ENCODE assay signal across 1 cellular context in the genomic region with DNA sequence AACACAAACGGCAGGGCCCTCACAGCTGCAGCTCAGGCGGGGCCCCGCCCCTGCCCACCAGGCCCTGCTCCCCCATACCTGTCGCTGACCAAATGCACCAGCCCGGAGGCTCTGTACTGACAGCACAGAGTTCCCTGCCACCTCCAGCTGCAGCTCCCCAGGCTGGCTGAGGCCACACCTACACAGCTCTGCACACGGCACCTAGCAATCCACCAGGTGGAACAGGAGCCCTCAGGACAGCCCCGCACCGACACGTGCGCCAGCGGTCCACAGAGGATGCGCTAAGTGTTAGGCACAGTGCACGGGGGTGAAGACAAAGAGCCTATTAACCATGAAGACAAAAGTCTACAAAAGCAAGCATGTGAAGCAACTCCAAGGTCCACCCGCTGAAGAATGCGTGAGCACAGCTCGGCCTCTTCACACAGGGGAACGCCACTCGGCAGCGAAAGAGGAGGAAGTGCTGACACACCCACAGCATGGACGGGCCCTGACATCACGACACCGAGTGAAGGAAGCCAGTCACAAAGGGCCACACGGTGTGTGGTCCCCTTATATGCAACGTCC.
TF ChIP-seq lines count a peak whose summit lies in the region.

No MANE protein-coding gene starts in this region.

TF ChIP-seq in HepG2, 621 proteins besides CTCF, POLR2A, EP300 and RAD21 (continued from another document and continues in another):
- TF ChIP-seq REXO4 (CRISPR knock-in tag; IDR thresholded peaks at IDR 0.05; ENCODE audit: borderline replicate concordance), result no peak
- TF ChIP-seq, protein P1, sequence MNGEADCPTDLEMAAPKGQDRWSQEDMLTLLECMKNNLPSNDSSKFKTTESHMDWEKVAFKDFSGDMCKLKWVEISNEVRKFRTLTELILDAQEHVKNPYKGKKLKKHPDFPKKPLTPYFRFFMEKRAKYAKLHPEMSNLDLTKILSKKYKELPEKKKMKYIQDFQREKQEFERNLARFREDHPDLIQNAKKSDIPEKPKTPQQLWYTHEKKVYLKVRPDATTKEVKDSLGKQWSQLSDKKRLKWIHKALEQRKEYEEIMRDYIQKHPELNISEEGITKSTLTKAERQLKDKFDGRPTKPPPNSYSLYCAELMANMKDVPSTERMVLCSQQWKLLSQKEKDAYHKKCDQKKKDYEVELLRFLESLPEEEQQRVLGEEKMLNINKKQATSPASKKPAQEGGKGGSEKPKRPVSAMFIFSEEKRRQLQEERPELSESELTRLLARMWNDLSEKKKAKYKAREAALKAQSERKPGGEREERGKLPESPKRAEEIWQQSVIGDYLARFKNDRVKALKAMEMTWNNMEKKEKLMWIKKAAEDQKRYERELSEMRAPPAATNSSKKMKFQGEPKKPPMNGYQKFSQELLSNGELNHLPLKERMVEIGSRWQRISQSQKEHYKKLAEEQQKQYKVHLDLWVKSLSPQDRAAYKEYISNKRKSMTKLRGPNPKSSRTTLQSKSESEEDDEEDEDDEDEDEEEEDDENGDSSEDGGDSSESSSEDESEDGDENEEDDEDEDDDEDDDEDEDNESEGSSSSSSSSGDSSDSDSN (CRISPR knock-in tag; IDR thresholded peaks at IDR 0.05), result peak; percentile 69
- no peak for TF ChIP-seq ZNF607 (CRISPR knock-in tag; IDR thresholded peaks at IDR 0.05; ENCODE audit: borderline replicate concordance)
- no peak for TF ChIP-seq NR3C1 (CRISPR knock-in tag; IDR thresholded peaks at IDR 0.05)
- no peak for TF ChIP-seq ZNF773 (CRISPR knock-in tag; IDR thresholded peaks at IDR 0.05; ENCODE audit: borderline replicate concordance)
- TF ChIP-seq ZNF282 (IDR thresholded peaks at IDR 0.05; ENCODE audit: partially characterized antibody), result no peak
- TF ChIP-seq RFX1 (IDR thresholded peaks at IDR 0.05), result no peak
- TF ChIP-seq, protein P2, sequence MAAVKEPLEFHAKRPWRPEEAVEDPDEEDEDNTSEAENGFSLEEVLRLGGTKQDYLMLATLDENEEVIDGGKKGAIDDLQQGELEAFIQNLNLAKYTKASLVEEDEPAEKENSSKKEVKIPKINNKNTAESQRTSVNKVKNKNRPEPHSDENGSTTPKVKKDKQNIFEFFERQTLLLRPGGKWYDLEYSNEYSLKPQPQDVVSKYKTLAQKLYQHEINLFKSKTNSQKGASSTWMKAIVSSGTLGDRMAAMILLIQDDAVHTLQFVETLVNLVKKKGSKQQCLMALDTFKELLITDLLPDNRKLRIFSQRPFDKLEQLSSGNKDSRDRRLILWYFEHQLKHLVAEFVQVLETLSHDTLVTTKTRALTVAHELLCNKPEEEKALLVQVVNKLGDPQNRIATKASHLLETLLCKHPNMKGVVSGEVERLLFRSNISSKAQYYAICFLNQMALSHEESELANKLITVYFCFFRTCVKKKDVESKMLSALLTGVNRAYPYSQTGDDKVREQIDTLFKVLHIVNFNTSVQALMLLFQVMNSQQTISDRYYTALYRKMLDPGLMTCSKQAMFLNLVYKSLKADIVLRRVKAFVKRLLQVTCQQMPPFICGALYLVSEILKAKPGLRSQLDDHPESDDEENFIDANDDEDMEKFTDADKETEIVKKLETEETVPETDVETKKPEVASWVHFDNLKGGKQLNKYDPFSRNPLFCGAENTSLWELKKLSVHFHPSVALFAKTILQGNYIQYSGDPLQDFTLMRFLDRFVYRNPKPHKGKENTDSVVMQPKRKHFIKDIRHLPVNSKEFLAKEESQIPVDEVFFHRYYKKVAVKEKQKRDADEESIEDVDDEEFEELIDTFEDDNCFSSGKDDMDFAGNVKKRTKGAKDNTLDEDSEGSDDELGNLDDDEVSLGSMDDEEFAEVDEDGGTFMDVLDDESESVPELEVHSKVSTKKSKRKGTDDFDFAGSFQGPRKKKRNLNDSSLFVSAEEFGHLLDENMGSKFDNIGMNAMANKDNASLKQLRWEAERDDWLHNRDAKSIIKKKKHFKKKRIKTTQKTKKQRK (IDR thresholded peaks at IDR 0.05; ENCODE audit: low read length), result no peak
- TF ChIP-seq ZNF782 (CRISPR knock-in tag; IDR thresholded peaks at IDR 0.05; ENCODE audit: borderline replicate concordance), result peak; percentile 78; the same call in 1 of the 2 replicates
- TF ChIP-seq RBFOX2 (IDR thresholded peaks at IDR 0.05; ENCODE audit: low read depth, low read length), result peak; percentile 42; the same call in 1 of the 2 replicates
- TF ChIP-seq, protein P3, sequence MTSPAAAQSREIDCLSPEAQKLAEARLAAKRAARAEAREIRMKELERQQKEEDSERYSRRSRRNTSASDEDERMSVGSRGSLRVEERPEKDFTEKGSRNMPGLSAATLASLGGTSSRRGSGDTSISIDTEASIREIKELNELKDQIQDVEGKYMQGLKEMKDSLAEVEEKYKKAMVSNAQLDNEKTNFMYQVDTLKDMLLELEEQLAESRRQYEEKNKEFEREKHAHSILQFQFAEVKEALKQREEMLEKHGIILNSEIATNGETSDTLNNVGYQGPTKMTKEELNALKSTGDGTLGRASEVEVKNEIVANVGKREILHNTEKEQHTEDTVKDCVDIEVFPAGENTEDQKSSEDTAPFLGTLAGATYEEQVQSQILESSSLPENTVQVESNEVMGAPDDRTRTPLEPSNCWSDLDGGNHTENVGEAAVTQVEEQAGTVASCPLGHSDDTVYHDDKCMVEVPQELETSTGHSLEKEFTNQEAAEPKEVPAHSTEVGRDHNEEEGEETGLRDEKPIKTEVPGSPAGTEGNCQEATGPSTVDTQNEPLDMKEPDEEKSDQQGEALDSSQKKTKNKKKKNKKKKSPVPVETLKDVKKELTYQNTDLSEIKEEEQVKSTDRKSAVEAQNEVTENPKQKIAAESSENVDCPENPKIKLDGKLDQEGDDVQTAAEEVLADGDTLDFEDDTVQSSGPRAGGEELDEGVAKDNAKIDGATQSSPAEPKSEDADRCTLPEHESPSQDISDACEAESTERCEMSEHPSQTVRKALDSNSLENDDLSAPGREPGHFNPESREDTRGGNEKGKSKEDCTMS (CRISPR knock-in tag; conservative IDR thresholded peaks at IDR 0.05), result no peak
- TF ChIP-seq ZNF18 (CRISPR knock-in tag; IDR thresholded peaks at IDR 0.05; ENCODE audit: insufficient replicate concordance), result no peak
- no peak for TF ChIP-seq REL (CRISPR knock-in tag; conservative IDR thresholded peaks at IDR 0.05)
- TF ChIP-seq, protein P4, sequence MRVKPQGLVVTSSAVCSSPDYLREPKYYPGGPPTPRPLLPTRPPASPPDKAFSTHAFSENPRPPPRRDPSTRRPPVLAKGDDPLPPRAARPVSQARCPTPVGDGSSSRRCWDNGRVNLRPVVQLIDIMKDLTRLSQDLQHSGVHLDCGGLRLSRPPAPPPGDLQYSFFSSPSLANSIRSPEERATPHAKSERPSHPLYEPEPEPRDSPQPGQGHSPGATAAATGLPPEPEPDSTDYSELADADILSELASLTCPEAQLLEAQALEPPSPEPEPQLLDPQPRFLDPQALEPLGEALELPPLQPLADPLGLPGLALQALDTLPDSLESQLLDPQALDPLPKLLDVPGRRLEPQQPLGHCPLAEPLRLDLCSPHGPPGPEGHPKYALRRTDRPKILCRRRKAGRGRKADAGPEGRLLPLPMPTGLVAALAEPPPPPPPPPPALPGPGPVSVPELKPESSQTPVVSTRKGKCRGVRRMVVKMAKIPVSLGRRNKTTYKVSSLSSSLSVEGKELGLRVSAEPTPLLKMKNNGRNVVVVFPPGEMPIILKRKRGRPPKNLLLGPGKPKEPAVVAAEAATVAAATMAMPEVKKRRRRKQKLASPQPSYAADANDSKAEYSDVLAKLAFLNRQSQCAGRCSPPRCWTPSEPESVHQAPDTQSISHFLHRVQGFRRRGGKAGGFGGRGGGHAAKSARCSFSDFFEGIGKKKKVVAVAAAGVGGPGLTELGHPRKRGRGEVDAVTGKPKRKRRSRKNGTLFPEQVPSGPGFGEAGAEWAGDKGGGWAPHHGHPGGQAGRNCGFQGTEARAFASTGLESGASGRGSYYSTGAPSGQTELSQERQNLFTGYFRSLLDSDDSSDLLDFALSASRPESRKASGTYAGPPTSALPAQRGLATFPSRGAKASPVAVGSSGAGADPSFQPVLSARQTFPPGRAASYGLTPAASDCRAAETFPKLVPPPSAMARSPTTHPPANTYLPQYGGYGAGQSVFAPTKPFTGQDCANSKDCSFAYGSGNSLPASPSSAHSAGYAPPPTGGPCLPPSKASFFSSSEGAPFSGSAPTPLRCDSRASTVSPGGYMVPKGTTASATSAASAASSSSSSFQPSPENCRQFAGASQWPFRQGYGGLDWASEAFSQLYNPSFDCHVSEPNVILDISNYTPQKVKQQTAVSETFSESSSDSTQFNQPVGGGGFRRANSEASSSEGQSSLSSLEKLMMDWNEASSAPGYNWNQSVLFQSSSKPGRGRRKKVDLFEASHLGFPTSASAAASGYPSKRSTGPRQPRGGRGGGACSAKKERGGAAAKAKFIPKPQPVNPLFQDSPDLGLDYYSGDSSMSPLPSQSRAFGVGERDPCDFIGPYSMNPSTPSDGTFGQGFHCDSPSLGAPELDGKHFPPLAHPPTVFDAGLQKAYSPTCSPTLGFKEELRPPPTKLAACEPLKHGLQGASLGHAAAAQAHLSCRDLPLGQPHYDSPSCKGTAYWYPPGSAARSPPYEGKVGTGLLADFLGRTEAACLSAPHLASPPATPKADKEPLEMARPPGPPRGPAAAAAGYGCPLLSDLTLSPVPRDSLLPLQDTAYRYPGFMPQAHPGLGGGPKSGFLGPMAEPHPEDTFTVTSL (CRISPR knock-in tag; IDR thresholded peaks at IDR 0.05; ENCODE audit: borderline replicate concordance), result no peak
- TF ChIP-seq PRPF4 (IDR thresholded peaks at IDR 0.05; ENCODE audit: low read depth, low read length, poor library complexity, severe bottlenecking), result no peak
- peak; percentile 60; the same call in 1 of the 2 replicates for TF ChIP-seq THAP9 (CRISPR knock-in tag; IDR thresholded peaks at IDR 0.05; ENCODE audit: borderline replicate concordance)
- peak; percentile 100 for TF ChIP-seq ZNF121 (CRISPR knock-in tag; IDR thresholded peaks at IDR 0.05)
- TF ChIP-seq MXD1 (CRISPR knock-in tag; IDR thresholded peaks at IDR 0.05), result peak; percentile 89; the same call in 1 of the 2 replicates
- TF ChIP-seq ZNF350 (CRISPR knock-in tag; IDR thresholded peaks at IDR 0.05; ENCODE audit: borderline replicate concordance, low read depth), result peak; percentile 75
- 0 out of 2 replicates have a peak, but pooled peaks have one; percentile 67 for TF ChIP-seq ZNF276 (CRISPR knock-in tag; IDR thresholded peaks at IDR 0.05; ENCODE audit: low read depth)
